In genomic region chr4:169051936-169052335, GRCh38 we compare ENCODE assay signal across 13 cellular contexts.
"Had no signal": no experiment of that assay in that cellular context is flagged by ENCODE, and none has a peak within 500 bp of the region (broad histone marks: within the 10 kb centered on the region; RNA-seq: fewer than 3 reads in every experiment).

No MANE protein-coding gene starts in this region.

- H3K4me1 ChIP-seq: colonic mucosa, foreskin keratinocyte had no signal

- H3K27ac ChIP-seq: colonic mucosa, foreskin keratinocyte had no signal

- H3K9me3 Mint-ChIP-seq: activated T-cell treated with anti-CD3 and anti-CD28 coated beads, Interleukin-2, amount 50 U/mL, for 4 hours; natural killer cell treated with Interleukin-12 subunit alpha and Interleukin-12 subunit beta and Interleukin-15 and Interleukin-18, amount 100 ng/mL, for 72 hours; stimulated activated memory B cell treated with anti-CD40 and anti-IgM and Interleukin-4, amounts not matched to agents 10 μg/mL and 1 μg/mL and 100 μg/mL, for 72 hours had no signal

- H3K4me1 Mint-ChIP-seq: stimulated activated memory B cell treated with anti-CD40 and anti-IgM and Interleukin-4, amounts not matched to agents 10 μg/mL and 1 μg/mL and 100 μg/mL, for 72 hours had no signal

- H3K27me3 Mint-ChIP-seq: activated naive CD8-positive, alpha-beta T cell had no signal

- H3K36me3 Mint-ChIP-seq: activated naive CD8-positive, alpha-beta T cell; natural killer cell treated with Interleukin-12 subunit alpha and Interleukin-12 subunit beta and Interleukin-15 and Interleukin-18, amount 100 ng/mL, for 72 hours; stimulated activated memory B cell treated with anti-CD40 and anti-IgM and Interleukin-4, amounts not matched to agents 10 μg/mL and 1 μg/mL and 100 μg/mL, for 72 hours had no signal

- H3K4me3 Mint-ChIP-seq: activated naive CD8-positive, alpha-beta T cell; activated T-cell treated with anti-CD3 and anti-CD28 coated beads, Interleukin-2, amount 50 U/mL, for 4 hours; natural killer cell treated with Interleukin-12 subunit alpha and Interleukin-12 subunit beta and Interleukin-15 and Interleukin-18, amount 100 ng/mL, for 72 hours; stimulated activated memory B cell treated with anti-CD40 and anti-IgM and Interleukin-4, amounts not matched to agents 10 μg/mL and 1 μg/mL and 100 μg/mL, for 72 hours had no signal

- H3K27me3 ChIP-seq: colonic mucosa, foreskin keratinocyte had no signal

- DNase-seq: activated effector memory CD4-positive, alpha-beta T cell treated with anti-CD3 and anti-CD28 coated beads, Interleukin-2, amount 50 U/mL, for 16 hours; activated T-cell treated with anti-CD3 and anti-CD28 coated beads, Interleukin-2, amount 50 U/mL, for 4 hours; amygdala; colonic mucosa; occipital lobe; SIG-M5; substantia nigra; trophoblast cell had no signal

- H3K4me3 ChIP-seq: colonic mucosa, smooth muscle cell had no signal

- ATAC-seq: activated T-cell treated with anti-CD3 and anti-CD28 coated beads, Interleukin-2, amount 50 U/mL, for 4 hours; foreskin keratinocyte; natural killer cell treated with Interleukin-12 subunit alpha and Interleukin-12 subunit beta and Interleukin-15 and Interleukin-18, amount 100 ng/mL, for 72 hours; stimulated activated memory B cell treated with anti-CD40 and anti-IgM and Interleukin-4, amounts not matched to agents 10 μg/mL and 1 μg/mL and 100 μg/mL, for 72 hours had no signal

- H3K36me3 ChIP-seq: colonic mucosa had no signal

- H3K9me3 ChIP-seq: colonic mucosa had no signal

- H3K27ac Mint-ChIP-seq: activated naive CD8-positive, alpha-beta T cell; natural killer cell treated with Interleukin-12 subunit alpha and Interleukin-12 subunit beta and Interleukin-15 and Interleukin-18, amount 100 ng/mL, for 72 hours; stimulated activated memory B cell treated with anti-CD40 and anti-IgM and Interleukin-4, amounts not matched to agents 10 μg/mL and 1 μg/mL and 100 μg/mL, for 72 hours had no signal
